21 cellular contexts compared by ENCODE assay signal in the genomic region with DNA sequence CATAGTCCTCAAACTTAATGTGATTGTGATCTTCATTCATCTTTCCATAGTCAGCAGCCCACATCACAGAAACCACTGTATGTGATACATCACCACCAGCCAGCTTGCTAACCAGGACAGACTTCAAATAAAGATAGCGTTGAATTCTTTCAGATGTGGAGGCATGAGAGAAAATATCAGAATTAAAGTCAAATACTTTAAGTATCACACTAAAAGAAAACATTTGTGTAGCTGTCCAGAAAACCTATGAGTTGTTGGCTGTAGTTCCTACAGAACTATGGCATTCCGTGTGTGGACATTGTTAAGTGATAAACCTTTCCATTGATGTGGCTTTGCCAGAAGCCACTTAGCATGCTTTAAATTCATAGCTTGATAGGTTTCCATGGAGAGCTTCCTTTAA.
"Had no signal": no experiment of that assay in that cellular context is flagged by ENCODE, and none has a peak within 500 bp of the region (broad histone marks: within the 10 kb centered on the region; RNA-seq: fewer than 3 reads in every experiment).

No MANE protein-coding gene starts in this region.

- ATAC-seq: activated naive CD4-positive, alpha-beta T cell treated with anti-CD3 and anti-CD28 coated beads, Interleukin-2, amount 50 U/mL, for 72 hours; activated T-helper 17 cell treated with anti-CD3 and anti-CD28 coated beads, Interleukin-2, amount 50 U/mL, for 72 hours; heart right ventricle; left lobe of liver; naive thymus-derived CD8-positive, alpha-beta T cell; sciatic nerve; stimulated activated naive B cell treated with anti-CD40 and anti-IgM and Interleukin-4, amounts not matched to agents 10 μg/mL and 1 μg/mL and 100 μg/mL, for 72 hours had no signal

- H3K4me1 Mint-ChIP-seq: activated T-helper 17 cell treated with anti-CD3 and anti-CD28 coated beads, Interleukin-2, amount 50 U/mL, for 72 hours; naive thymus-derived CD8-positive, alpha-beta T cell; stimulated activated naive B cell treated with anti-CD40 and anti-IgM and Interleukin-4, amounts not matched to agents 10 μg/mL and 1 μg/mL and 100 μg/mL, for 72 hours had no signal

- H3K9me3 ChIP-seq: ascending aorta, heart right ventricle, transverse colon, vagina had no signal

- H3K4me3 ChIP-seq: ascending aorta, coronary artery, heart right ventricle, neural progenitor cell, transverse colon, vagina had no signal

- H3K27ac ChIP-seq: ascending aorta, coronary artery, heart right ventricle, neural progenitor cell, transverse colon, vagina had no signal

- H3K4me3 Mint-ChIP-seq: activated T-cell treated with anti-CD3 and anti-CD28 coated beads, Interleukin-2, amount 50 U/mL, for 24 hours; activated T-helper 17 cell treated with anti-CD3 and anti-CD28 coated beads, Interleukin-2, amount 50 U/mL, for 72 hours; naive thymus-derived CD8-positive, alpha-beta T cell; neural progenitor cell; stimulated activated naive B cell treated with anti-CD40 and anti-IgM and Interleukin-4, amounts not matched to agents 10 μg/mL and 1 μg/mL and 100 μg/mL, for 72 hours had no signal

- H3K36me3 Mint-ChIP-seq: activated naive CD4-positive, alpha-beta T cell treated with anti-CD3 and anti-CD28 coated beads, Interleukin-2, amount 50 U/mL, for 72 hours; naive thymus-derived CD8-positive, alpha-beta T cell; neural progenitor cell; stimulated activated naive B cell treated with anti-CD40 and anti-IgM and Interleukin-4, amounts not matched to agents 10 μg/mL and 1 μg/mL and 100 μg/mL, for 72 hours had no signal

- FAIRE-seq: kidney, small intestine had no signal

- H3K9me3 Mint-ChIP-seq: activated naive CD4-positive, alpha-beta T cell treated with anti-CD3 and anti-CD28 coated beads, Interleukin-2, amount 50 U/mL, for 72 hours; activated T-cell treated with anti-CD3 and anti-CD28 coated beads, Interleukin-2, amount 50 U/mL, for 24 hours; activated T-helper 17 cell treated with anti-CD3 and anti-CD28 coated beads, Interleukin-2, amount 50 U/mL, for 72 hours; naive thymus-derived CD8-positive, alpha-beta T cell; neural progenitor cell; stimulated activated naive B cell treated with anti-CD40 and anti-IgM and Interleukin-4, amounts not matched to agents 10 μg/mL and 1 μg/mL and 100 μg/mL, for 72 hours had no signal

- DNase-seq: activated CD8-positive, alpha-beta memory T cell treated with anti-CD3 and anti-CD28 coated beads for 24 hours; activated CD8-positive, alpha-beta memory T cell treated with anti-CD3 and anti-CD28 coated beads, Interleukin-2, amount 50 U/mL, for 4 hours; activated T-cell treated with anti-CD3 and anti-CD28 coated beads, Interleukin-2, amount 50 U/mL, for 24 hours; cerebellar nuclear complex; heart right ventricle; kidney; naive thymus-derived CD8-positive, alpha-beta T cell; posterior cingulate gyrus; small intestine; stimulated activated CD4-positive, alpha-beta T cell treated with anti-CD3 and anti-CD28 coated beads, Interleukin-2, amount 100 ng/mL, for 48 hours; stimulated activated CD8-positive, alpha-beta memory T cell treated with anti-CD3 and anti-CD28 coated beads, Interleukin-4, amount 100 ng/mL, for 48 hours; stimulated activated naive B cell treated with anti-CD40 and anti-IgM and Interleukin-4, amounts not matched to agents 10 μg/mL and 1 μg/mL and 100 μg/mL, for 72 hours; transverse colon had no signal

- H3K4me1 ChIP-seq: ascending aorta, heart right ventricle, neural progenitor cell, transverse colon, vagina had no signal

- H3K36me3 ChIP-seq: ascending aorta, heart right ventricle, neural progenitor cell, transverse colon, vagina had no signal

- H3K27ac Mint-ChIP-seq: activated naive CD4-positive, alpha-beta T cell treated with anti-CD3 and anti-CD28 coated beads, Interleukin-2, amount 50 U/mL, for 72 hours; activated T-cell treated with anti-CD3 and anti-CD28 coated beads, Interleukin-2, amount 50 U/mL, for 24 hours; activated T-helper 17 cell treated with anti-CD3 and anti-CD28 coated beads, Interleukin-2, amount 50 U/mL, for 72 hours; naive thymus-derived CD8-positive, alpha-beta T cell; neural progenitor cell; stimulated activated naive B cell treated with anti-CD40 and anti-IgM and Interleukin-4, amounts not matched to agents 10 μg/mL and 1 μg/mL and 100 μg/mL, for 72 hours had no signal

- H3K27me3 ChIP-seq: ascending aorta, heart right ventricle, neural progenitor cell, vagina had no signal
